16 cellular contexts compared by ENCODE assay signal in the genomic region with DNA sequence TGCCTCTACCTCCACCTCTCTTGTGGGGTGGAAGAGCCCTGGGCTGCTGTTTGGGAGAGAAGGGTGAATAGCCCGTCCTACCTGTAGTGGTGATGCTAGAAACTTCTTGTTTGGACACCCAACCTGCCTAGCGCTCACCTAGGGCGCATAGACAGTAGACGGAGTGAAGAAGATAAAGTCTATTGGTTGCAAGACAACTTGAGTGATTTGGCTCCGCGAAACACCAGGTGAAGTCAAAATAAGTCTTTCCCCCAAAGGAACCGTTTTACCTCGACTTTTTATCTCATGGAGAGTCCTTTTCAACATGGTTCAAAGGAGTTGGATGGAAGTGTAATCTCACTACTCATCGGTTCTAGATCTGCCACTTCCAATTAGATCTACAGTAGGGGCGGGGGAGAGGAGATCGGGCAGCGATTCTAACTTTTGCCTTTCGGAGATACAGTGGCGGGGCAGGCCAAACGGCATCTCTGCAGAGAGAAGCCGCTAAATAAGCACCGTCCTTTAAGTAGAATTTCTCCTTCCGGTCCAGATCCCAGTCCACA. TPM values are rescaled to one million over a fixed set of nuclear protein-coding genes. Genes with fewer than 3 reads are reported as not detected.
DNase-seq lines count a peak whose midpoint lies in the region; ATAC-seq and TF ChIP-seq lines count a peak whose summit lies in the region.
"Had no signal": no experiment of that assay in that cellular context is flagged by ENCODE, and none has a peak within 500 bp of the region (broad histone marks: within the 10 kb centered on the region; RNA-seq: fewer than 3 reads in every experiment).

No MANE protein-coding gene starts in this region.

- WGBS in SK-N-SH (ENCODE audit: low lambda C conversion rate): 29% methylated on average over 18 of the region's 18 CpGs
- WGBS in ovary, 3 donors: 13 to 17% (median 13%) methylated on average over 18 of the region's 18 CpGs
- WGBS in sigmoid colon, 2 donors: 10 to 11% methylated on average over 18 of the region's 18 CpGs

- POLR2A ChIA-PET in SK-N-SH (lab: Yijun Ruan, JAX): no interaction called here

- no peak overlapping the region for H3K4me2 ChIP-seq in SK-N-SH

- H3K27ac ChIP-seq in SK-N-SH (ENCODE audit: low read depth in 2 of 2, low read length in 1 of 2) (no peak overlapping the region), HUES6 (ENCODE audit: low read depth, low read length) (no peak overlapping the region), ovary (no peak overlapping the region), sigmoid colon (no peak overlapping the region)
- H3K27ac ChIP-seq: gastrocnemius medialis, HL-60 had no signal

- DNase-seq in SK-N-SH (peak; percentile 23), choroid plexus epithelial cell (ENCODE audit: low read depth) (no peak), natural killer cell (no peak), ovary (no peak), sigmoid colon (no peak), NOMO-1 (lab: John Stamatoyannopoulos, UW; ENCODE audit: unreplicated experiment in 2 of 2) (no peak)
- DNase-seq: 8988T, dermis blood vessel endothelial cell, gastrocnemius medialis, MV-4-11, NCI-H345, right cardiac atrium had no signal

- peak overlapping the region; percentile 58 for H3K4me3 Mint-ChIP-seq in natural killer cell

- no peak for TF ChIP-seq RAD21 in SK-N-SH (IDR thresholded peaks at IDR 0.05; ENCODE audit: low read length)

- peaks cover 17% of the 10 kb centered on the region for H4K20me1 ChIP-seq in SK-N-SH (ENCODE audit: insufficient read depth)

- TF ChIP-seq POLR2A in ovary (IDR thresholded peaks at IDR 0.05): no peak
- no peak for TF ChIP-seq POLR2A in sigmoid colon (IDR thresholded peaks at IDR 0.05)

- TF ChIP-seq CTCF in SK-N-SH (IDR thresholded peaks at IDR 0.05) (no peak), choroid plexus epithelial cell (conservative IDR thresholded peaks at IDR 0.05; ENCODE audit: low read depth, low read length) (no peak), natural killer cell (IDR thresholded peaks at IDR 0.05) (no peak), ovary (IDR thresholded peaks at IDR 0.05) (no peak), sigmoid colon (IDR thresholded peaks at IDR 0.05) (no peak)

- H3K9me3 Mint-ChIP-seq in natural killer cell: peaks cover 0 to 4% of the 10 kb centered on the region in 2 donors

- no peak overlapping the region for H3K27ac Mint-ChIP-seq in natural killer cell

- TF ChIP-seq EP300 in SK-N-SH (IDR thresholded peaks at IDR 0.05; ENCODE audit: borderline replicate concordance in 1 of 2, low read depth in 1 of 2, low read length in 1 of 2) (no peak), ovary (IDR thresholded peaks at IDR 0.05) (no peak), sigmoid colon (IDR thresholded peaks at IDR 0.05) (no peak)

- H3K9me3 ChIP-seq in SK-N-SH (no peaks in the 10 kb centered on the region), HUES6 (ENCODE audit: control insufficient read depth, insufficient read depth, low read depth, low read length) (no peaks in the 10 kb centered on the region), ovary (peaks cover 0 to 8% of the 10 kb centered on the region in 2 donors), sigmoid colon (peaks cover 0 to 2% (median 0%) of the 10 kb centered on the region in 4 donors)
- H3K9me3 ChIP-seq: gastrocnemius medialis had no signal

- H3K36me3 ChIP-seq in SK-N-SH (replicated peaks in 1 of 2; ENCODE audit: control insufficient read depth in 1 of 2, insufficient read depth in 2 of 2, low read length in 1 of 2) (no peaks in the 10 kb centered on the region), HUES6 (ENCODE audit: control insufficient read depth, insufficient read depth, low read length) (peaks cover 8% of the 10 kb centered on the region; the same call in 1 of the 2 replicates), ovary (no peaks in the 10 kb centered on the region), sigmoid colon (no peaks in the 10 kb centered on the region)
- H3K36me3 ChIP-seq: gastrocnemius medialis had no signal

- peaks cover 18 to 27% of the 10 kb centered on the region in 2 donors for H3K4me1 Mint-ChIP-seq in natural killer cell

- H3K79me2 ChIP-seq in SK-N-SH (ENCODE audit: insufficient read depth): no peaks in the 10 kb centered on the region

- H3K27me3 ChIP-seq in SK-N-SH (ENCODE audit: insufficient read depth) (peaks cover 91% of the 10 kb centered on the region), HUES6 (ENCODE audit: control insufficient read depth, insufficient read depth, low read length) (peaks cover 87% of the 10 kb centered on the region), ovary (peaks cover 22% of the 10 kb centered on the region), sigmoid colon (peaks cover 88 to 99% (median 97%) of the 10 kb centered on the region in 3 donors)

- peaks cover 22% of the 10 kb centered on the region for H3K36me3 Mint-ChIP-seq in natural killer cell

- H3K9ac ChIP-seq in SK-N-SH (no peak overlapping the region), HUES6 (ENCODE audit: low read length) (no peak overlapping the region)

- H3K27me3 Mint-ChIP-seq in natural killer cell (ENCODE audit: low read depth in 2 of 2): peaks cover 70 to 71% of the 10 kb centered on the region in 2 donors

- CTCF ChIA-PET in SK-N-SH (lab: Yijun Ruan, JAX): no interaction called here

- ATAC-seq in SK-N-SH treated with all-trans-retinoic acid at 6 μM for 48 hours: no peak
- no peak for ATAC-seq in natural killer cell
- ATAC-seq: gastrocnemius medialis, right cardiac atrium had no signal

- intact Hi-C loops in natural killer cell (cut with micrococcal nuclease): no loop called here
- intact Hi-C loops in ovary (cut with DNase I): no loop called here
- intact Hi-C loops in sigmoid colon (cut with DNase I): no loop called here

- no peaks in the 10 kb centered on the region for H3K9me2 ChIP-seq in SK-N-SH

- H3K4me1 ChIP-seq in SK-N-SH (ENCODE audit: control insufficient read depth in 1 of 2, insufficient read depth in 2 of 2, low read depth in 1 of 2, low read length in 1 of 2) (peaks cover 0 to 2% of the 10 kb centered on the region in 2 experiments; a peak in 1 of 4 replicates), HUES6 (ENCODE audit: control insufficient read depth, insufficient read depth, low read length) (peaks cover 53% of the 10 kb centered on the region), ovary (ENCODE audit: insufficient read depth) (peaks cover 5% of the 10 kb centered on the region), sigmoid colon (peaks cover 0 to 43% (median 38%) of the 10 kb centered on the region in 4 donors)

- H2AFZ ChIP-seq in SK-N-SH (ENCODE audit: low read depth): no peak overlapping the region

- H3K4me3 ChIP-seq in SK-N-SH (ENCODE audit: low read depth in 2 of 2, low read length in 1 of 2): no peak overlapping the region
- peak overlapping the region; percentile 91 for H3K4me3 ChIP-seq in HUES6 (ENCODE audit: low read depth, low read length)
- peak overlapping the region; percentile 69 for H3K4me3 ChIP-seq in choroid plexus epithelial cell (ENCODE audit: low read depth, low read length)
- no peak overlapping the region for H3K4me3 ChIP-seq in ovary
- H3K4me3 ChIP-seq in sigmoid colon: no peak overlapping the region
- H3K4me3 ChIP-seq: lung had no signal

- no peaks in the 10 kb centered on the region for H3F3A ChIP-seq in SK-N-SH (replicated peaks; ENCODE audit: insufficient read depth)

TF ChIP-seq in SK-N-SH, 30 proteins besides CTCF, POLR2A, EP300 and RAD21:
- TF ChIP-seq RCOR1 (IDR thresholded peaks at IDR 0.05; ENCODE audit: low read length): no peak
- TF ChIP-seq JUND (IDR thresholded peaks at IDR 0.05): no peak
- 0 out of 2 replicates have a peak, but pooled peaks have one; percentile 24 for TF ChIP-seq EZH2phosphoT487 (IDR thresholded peaks at IDR 0.05; ENCODE audit: borderline replicate concordance, low read depth)
- TF ChIP-seq NFIC (IDR thresholded peaks at IDR 0.05; ENCODE audit: borderline replicate concordance): no peak

TF ChIP-seq in SK-N-SH treated with all-trans-retinoic acid at 6 μM for 48 hours, 23 proteins besides CTCF, POLR2A, EP300 and RAD21 (continues in another document):
- TF ChIP-seq ZNF70 (CRISPR knock-in tag; IDR thresholded peaks at IDR 0.05): no peak
- TF ChIP-seq, protein P1, sequence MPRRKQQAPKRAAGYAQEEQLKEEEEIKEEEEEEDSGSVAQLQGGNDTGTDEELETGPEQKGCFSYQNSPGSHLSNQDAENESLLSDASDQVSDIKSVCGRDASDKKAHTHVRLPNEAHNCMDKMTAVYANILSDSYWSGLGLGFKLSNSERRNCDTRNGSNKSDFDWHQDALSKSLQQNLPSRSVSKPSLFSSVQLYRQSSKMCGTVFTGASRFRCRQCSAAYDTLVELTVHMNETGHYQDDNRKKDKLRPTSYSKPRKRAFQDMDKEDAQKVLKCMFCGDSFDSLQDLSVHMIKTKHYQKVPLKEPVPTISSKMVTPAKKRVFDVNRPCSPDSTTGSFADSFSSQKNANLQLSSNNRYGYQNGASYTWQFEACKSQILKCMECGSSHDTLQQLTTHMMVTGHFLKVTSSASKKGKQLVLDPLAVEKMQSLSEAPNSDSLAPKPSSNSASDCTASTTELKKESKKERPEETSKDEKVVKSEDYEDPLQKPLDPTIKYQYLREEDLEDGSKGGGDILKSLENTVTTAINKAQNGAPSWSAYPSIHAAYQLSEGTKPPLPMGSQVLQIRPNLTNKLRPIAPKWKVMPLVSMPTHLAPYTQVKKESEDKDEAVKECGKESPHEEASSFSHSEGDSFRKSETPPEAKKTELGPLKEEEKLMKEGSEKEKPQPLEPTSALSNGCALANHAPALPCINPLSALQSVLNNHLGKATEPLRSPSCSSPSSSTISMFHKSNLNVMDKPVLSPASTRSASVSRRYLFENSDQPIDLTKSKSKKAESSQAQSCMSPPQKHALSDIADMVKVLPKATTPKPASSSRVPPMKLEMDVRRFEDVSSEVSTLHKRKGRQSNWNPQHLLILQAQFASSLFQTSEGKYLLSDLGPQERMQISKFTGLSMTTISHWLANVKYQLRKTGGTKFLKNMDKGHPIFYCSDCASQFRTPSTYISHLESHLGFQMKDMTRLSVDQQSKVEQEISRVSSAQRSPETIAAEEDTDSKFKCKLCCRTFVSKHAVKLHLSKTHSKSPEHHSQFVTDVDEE (CRISPR knock-in tag; IDR thresholded peaks at IDR 0.05): no peak

RNA-seq across cellular contexts. Expression of a gene that starts 0.7 kb away (rescaled TPM):
- polyA plus RNA-seq in SK-N-SH (2012; rRNA removed) (not detected in 2 replicates), ovary (not detected), sigmoid colon (not detected)
- polyA plus RNA-seq in SK-N-SH (2012; cell fraction: cytosol; rRNA removed): not detected in 2 replicates
- not detected in 2 replicates for polyA plus RNA-seq in SK-N-SH (2012; cell fraction: nucleus; rRNA removed)
- total RNA-seq in natural killer cell (not detected), ovary (under 1 TPM in 2 of 7 donors, not detected in 5; 0.10 to 0.11 TPM), sigmoid colon (not detected)
- total RNA-seq: gastrocnemius medialis, lung, right cardiac atrium had no signal
- polyA plus RNA-seq: lung, right cardiac atrium had no signal

RNA-seq across cellular contexts. Expression of a gene that starts 9.3 kb away (rescaled TPM):
- polyA plus RNA-seq in SK-N-SH (2012; rRNA removed) (not detected in 2 replicates), ovary (under 1 TPM; 0.02 to 0.07 TPM), sigmoid colon (under 1 TPM in 1 of 3 donors, not detected in 2; 0.03 TPM)
- polyA plus RNA-seq in SK-N-SH (2012; cell fraction: cytosol; rRNA removed): not detected in 2 replicates
- polyA plus RNA-seq in SK-N-SH (2012; cell fraction: nucleus; rRNA removed): not detected in 2 replicates
- total RNA-seq in natural killer cell (not detected), ovary (under 1 TPM in 1 of 7 donors, not detected in 6; 0.36 TPM), sigmoid colon (not detected)
- total RNA-seq: dermis blood vessel endothelial cell, gastrocnemius medialis, right cardiac atrium had no signal
- polyA plus RNA-seq: lung, right cardiac atrium had no signal

Comparison
In these comparisons a context has a peak if more than half of its experiments do, and no peak if none do; other contexts are left out.
1. H3K4me3 ChIP-seq: peak in HUES6 (single experiment) and choroid plexus epithelial cell (single experiment); none in SK-N-SH (0 of 2), ovary (single experiment) and sigmoid colon (0 of 4).